Comparison of ENCODE assay signal across 20 cellular contexts in the genomic region with DNA sequence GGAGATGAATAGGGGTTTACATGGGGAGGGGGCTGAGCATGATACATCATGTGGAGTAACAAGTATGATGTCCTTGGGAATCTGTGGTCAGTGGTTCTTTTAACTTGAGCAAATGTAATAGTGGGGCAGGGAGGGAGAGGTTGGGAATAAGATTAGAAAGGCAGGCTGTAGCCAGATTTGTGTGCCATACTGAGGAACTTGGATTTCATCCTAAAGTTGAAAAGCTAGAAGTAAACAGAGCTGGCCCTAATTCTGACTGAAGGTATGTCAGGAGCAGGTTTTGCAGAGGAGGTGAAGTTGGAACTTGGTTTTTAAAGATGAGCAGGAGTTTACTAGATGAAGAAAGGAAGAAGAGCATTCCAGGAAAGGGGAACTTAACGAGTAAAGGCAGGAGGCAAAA.
"Had no signal": no experiment of that assay in that cellular context is flagged by ENCODE, and none has a peak within 500 bp of the region (broad histone marks: within the 10 kb centered on the region; RNA-seq: fewer than 3 reads in every experiment).

No MANE protein-coding gene starts in this region.

- H3K36me3 Mint-ChIP-seq: WTC11 had no signal

- DNase-seq: activated CD4-positive, alpha-beta memory T cell treated with anti-CD3 and anti-CD28 coated beads, Interleukin-2, amount 10 ng/mL, durations not matched to agents 7 days and 5 days; activated CD4-positive, alpha-beta T cell treated with anti-CD3 and anti-CD28 coated beads for 36 hours; activated CD8-positive, alpha-beta memory T cell treated with anti-CD3 and anti-CD28 coated beads, Interleukin-2, amount 50 U/mL, for 4 hours; activated T-cell treated with anti-CD3 and anti-CD28 coated beads, Interleukin-2, amount 50 U/mL, for 48 hours; aorta; cerebellar nuclear complex; effector CD8-positive, alpha-beta T cell; gastrocnemius medialis; head of caudate nucleus; kidney; left ventricle myocardium inferior; mucosa of descending colon; naive B cell; right lobe of liver; small intestine; stimulated activated CD4-positive, alpha-beta T cell treated with anti-CD3 and anti-CD28 coated beads, Interleukin-15, amount 100 ng/mL, for 24 hours; stimulated activated CD4-positive, alpha-beta T cell treated with anti-CD3 and anti-CD28 coated beads, Interleukin-2, amount 100 ng/mL, for 48 hours; upper lobe of left lung had no signal

- H3K9me3 Mint-ChIP-seq: naive B cell, WTC11 had no signal

- H3K27ac Mint-ChIP-seq: activated CD4-positive, alpha-beta memory T cell treated with anti-CD3 and anti-CD28 coated beads, Interleukin-2, amount 10 ng/mL, durations not matched to agents 7 days and 5 days; WTC11 had no signal

- H3K27me3 Mint-ChIP-seq: activated CD4-positive, alpha-beta memory T cell treated with anti-CD3 and anti-CD28 coated beads, Interleukin-2, amount 10 ng/mL, durations not matched to agents 7 days and 5 days; activated CD4-positive, alpha-beta T cell treated with anti-CD3 and anti-CD28 coated beads for 36 hours; naive B cell had no signal

- ATAC-seq: activated CD4-positive, alpha-beta T cell treated with anti-CD3 and anti-CD28 coated beads for 36 hours; esophagus mucosa; mucosa of descending colon; WTC11 had no signal

- H3K4me3 Mint-ChIP-seq: activated CD4-positive, alpha-beta memory T cell treated with anti-CD3 and anti-CD28 coated beads, Interleukin-2, amount 10 ng/mL, durations not matched to agents 7 days and 5 days; activated CD4-positive, alpha-beta T cell treated with anti-CD3 and anti-CD28 coated beads for 36 hours; naive B cell; WTC11 had no signal
